Comparison of ENCODE assay signal across 17 cellular contexts in the genomic region with DNA sequence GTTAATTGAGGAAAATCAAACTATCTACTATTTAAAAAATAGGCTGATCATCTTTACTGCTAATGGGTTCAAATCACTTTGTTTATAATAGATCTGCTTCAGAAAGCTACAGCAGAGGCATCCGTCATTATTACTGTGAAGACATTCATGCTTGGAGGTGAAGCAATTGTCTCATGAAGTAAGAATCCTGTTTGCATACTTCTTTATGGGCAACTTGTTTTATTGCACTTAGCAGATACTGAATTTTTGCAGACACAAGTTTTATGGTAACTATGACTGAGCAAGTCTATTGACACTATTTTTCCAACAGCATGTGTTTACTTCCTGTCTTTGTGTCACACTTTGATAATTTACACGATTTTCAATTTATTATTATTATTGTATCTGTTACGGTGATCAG.
DNase-seq lines count a peak whose midpoint lies in the region; ATAC-seq and TF ChIP-seq lines count a peak whose summit lies in the region.
"Had no signal": no experiment of that assay in that cellular context is flagged by ENCODE, and none has a peak within 500 bp of the region (broad histone marks: within the 10 kb centered on the region; RNA-seq: fewer than 3 reads in every experiment).

No MANE protein-coding gene starts in this region.

- H3K4me1 Mint-ChIP-seq in WTC11: peaks cover 6% of the 10 kb centered on the region
- H3K4me1 Mint-ChIP-seq in natural killer cell treated with Interleukin-12 subunit alpha and Interleukin-12 subunit beta and Interleukin-15 and Interleukin-18, amount 100 ng/mL, for 72 hours (ENCODE audit: low read depth in 2 of 2): no peaks in the 10 kb centered on the region
- H3K4me1 Mint-ChIP-seq in effector memory CD8-positive, alpha-beta T cell (ENCODE audit: low read depth in 2 of 2): no peaks in the 10 kb centered on the region
- H3K4me1 Mint-ChIP-seq: CD4-positive, CD25-positive, alpha-beta regulatory T cell; CD8-positive, alpha-beta memory T cell had no signal

- no peak overlapping the region; the same call in 1 of the 2 replicates for H3K27ac Mint-ChIP-seq in WTC11
- no peak overlapping the region for H3K27ac Mint-ChIP-seq in natural killer cell treated with Interleukin-12 subunit alpha and Interleukin-12 subunit beta and Interleukin-15 and Interleukin-18, amount 100 ng/mL, for 72 hours
- H3K27ac Mint-ChIP-seq in effector memory CD8-positive, alpha-beta T cell: no peak overlapping the region
- H3K27ac Mint-ChIP-seq: CD4-positive, CD25-positive, alpha-beta regulatory T cell; CD8-positive, alpha-beta memory T cell; HFFc6 had no signal

- CTCF ChIA-PET in WTC11 (lab: Charles Lee): no interaction called here

- intact Hi-C loops in mucosa of descending colon (cut with DNase I, micrococcal nuclease): no loop called here

- H2AFZ ChIP-seq in smooth muscle cell (ENCODE audit: low read depth): no peak overlapping the region

- H3K9ac ChIP-seq in smooth muscle cell (ENCODE audit: low read depth): no peak overlapping the region

- H3K4me2 ChIP-seq in smooth muscle cell: peak overlapping the region; percentile 79

- DNase-seq in WTC11 (ENCODE audit: low spot score): no peak
- peak; percentile 44 for DNase-seq in fibroblast of villous mesenchyme (ENCODE audit: low read depth)
- no peak for DNase-seq in mucosa of descending colon
- DNase-seq in smooth muscle cell (lab: John Stamatoyannopoulos, UW; ENCODE audit: unreplicated experiment): no peak
- DNase-seq in natural killer cell treated with Interleukin-12 subunit alpha and Interleukin-12 subunit beta and Interleukin-15 and Interleukin-18, amount 100 ng/mL, for 72 hours (ENCODE audit: low spot score): no peak
- no peak for DNase-seq in NCI-H345 treated with DMSO at 0.1 percent for 48 hours (lab: John Stamatoyannopoulos, UW; ENCODE audit: unreplicated experiment)
- no peak for DNase-seq in effector memory CD8-positive, alpha-beta T cell
- DNase-seq: BE2C; C1 segment of cervical spinal cord; CD4-positive, CD25-positive, alpha-beta regulatory T cell; CD8-positive, alpha-beta memory T cell; COR-L47; GOT3; H7; HFFc6; IMR-90 had no signal

- POLR2A ChIA-PET in WTC11 (lab: Charles Lee): no interaction called here

- peaks cover 16% of the 10 kb centered on the region for H3K36me3 Mint-ChIP-seq in WTC11
- no peaks in the 10 kb centered on the region for H3K36me3 Mint-ChIP-seq in natural killer cell treated with Interleukin-12 subunit alpha and Interleukin-12 subunit beta and Interleukin-15 and Interleukin-18, amount 100 ng/mL, for 72 hours
- H3K36me3 Mint-ChIP-seq in effector memory CD8-positive, alpha-beta T cell (ENCODE audit: insufficient read depth): no peaks in the 10 kb centered on the region
- H3K36me3 Mint-ChIP-seq: CD4-positive, CD25-positive, alpha-beta regulatory T cell had no signal

- H3K4me3 ChIP-seq in fibroblast of villous mesenchyme (ENCODE audit: low read depth, low read length) (no peak overlapping the region), mucosa of descending colon (no peak overlapping the region), smooth muscle cell (peak overlapping the region; percentile 15)

- peaks cover 3% of the 10 kb centered on the region for H3F3A ChIP-seq in smooth muscle cell (ENCODE audit: low read depth)

- peak overlapping the region; percentile 49 for H3K27ac ChIP-seq in smooth muscle cell (ENCODE audit: low read depth)

- H3K36me3 ChIP-seq in mucosa of descending colon (ENCODE audit: low read depth): no peaks in the 10 kb centered on the region
- H3K36me3 ChIP-seq in smooth muscle cell (ENCODE audit: low read depth): peaks cover 3% of the 10 kb centered on the region
- H3K36me3 ChIP-seq: BE2C had no signal

- no peaks in the 10 kb centered on the region for H3K27me3 Mint-ChIP-seq in WTC11 (ENCODE audit: low read depth)
- H3K27me3 Mint-ChIP-seq in natural killer cell treated with Interleukin-12 subunit alpha and Interleukin-12 subunit beta and Interleukin-15 and Interleukin-18, amount 100 ng/mL, for 72 hours: no peaks in the 10 kb centered on the region
- no peaks in the 10 kb centered on the region for H3K27me3 Mint-ChIP-seq in effector memory CD8-positive, alpha-beta T cell
- H3K27me3 Mint-ChIP-seq: CD4-positive, CD25-positive, alpha-beta regulatory T cell; CD8-positive, alpha-beta memory T cell had no signal

- no peak for TF ChIP-seq CTCF in WTC11 (IDR thresholded peaks at IDR 0.05)
- TF ChIP-seq CTCF in fibroblast of villous mesenchyme (IDR thresholded peaks at IDR 0.05; ENCODE audit: insufficient read depth, low read depth, low read length): no peak
- no peak for TF ChIP-seq CTCF in mucosa of descending colon (IDR thresholded peaks at IDR 0.05)
- TF ChIP-seq CTCF in smooth muscle cell (IDR thresholded peaks at IDR 0.05; ENCODE audit: borderline replicate concordance, insufficient read depth, poor library complexity, severe bottlenecking): no peak

- 79% methylated on average over 3 of the region's 3 CpGs for WGBS in smooth muscle cell (ENCODE audit: low lambda C conversion rate)

- peaks cover 17% of the 10 kb centered on the region for H3K9me3 Mint-ChIP-seq in WTC11
- H3K9me3 Mint-ChIP-seq in natural killer cell treated with Interleukin-12 subunit alpha and Interleukin-12 subunit beta and Interleukin-15 and Interleukin-18, amount 100 ng/mL, for 72 hours: peaks cover 6% of the 10 kb centered on the region
- no peaks in the 10 kb centered on the region for H3K9me3 Mint-ChIP-seq in effector memory CD8-positive, alpha-beta T cell

- ATAC-seq in WTC11: no peak
- ATAC-seq in mucosa of descending colon: peak; percentile 55
- ATAC-seq in natural killer cell treated with Interleukin-12 subunit alpha and Interleukin-12 subunit beta and Interleukin-15 and Interleukin-18, amount 100 ng/mL, for 72 hours: no peak
- ATAC-seq in effector memory CD8-positive, alpha-beta T cell (replicated peaks): no peak
- ATAC-seq: HCT116 had no signal

- H3K4me1 ChIP-seq in mucosa of descending colon (ENCODE audit: low read depth) (peaks cover 3% of the 10 kb centered on the region), smooth muscle cell (ENCODE audit: low read depth) (peaks cover 7% of the 10 kb centered on the region)
- H3K4me1 ChIP-seq: BE2C had no signal

- peak overlapping the region; percentile 45; the same call in 1 of the 2 replicates for H3K4me3 Mint-ChIP-seq in WTC11
- H3K4me3 Mint-ChIP-seq in natural killer cell treated with Interleukin-12 subunit alpha and Interleukin-12 subunit beta and Interleukin-15 and Interleukin-18, amount 100 ng/mL, for 72 hours: no peak overlapping the region
- no peak overlapping the region for H3K4me3 Mint-ChIP-seq in effector memory CD8-positive, alpha-beta T cell
- H3K4me3 Mint-ChIP-seq: CD4-positive, CD25-positive, alpha-beta regulatory T cell; CD8-positive, alpha-beta memory T cell; HFFc6 had no signal

- H4K20me1 ChIP-seq in smooth muscle cell (ENCODE audit: low read depth): no peaks in the 10 kb centered on the region

- peaks cover 7% of the 10 kb centered on the region for H3K9me3 ChIP-seq in mucosa of descending colon
- no peaks in the 10 kb centered on the region for H3K9me3 ChIP-seq in smooth muscle cell (replicated peaks; ENCODE audit: low read depth)

- H3K27me3 ChIP-seq in smooth muscle cell (ENCODE audit: low read depth): no peaks in the 10 kb centered on the region
- H3K27me3 ChIP-seq: BE2C had no signal

- H3K79me2 ChIP-seq in smooth muscle cell (ENCODE audit: low read depth): no peaks in the 10 kb centered on the region

TF ChIP-seq in WTC11, 78 proteins besides CTCF, POLR2A, EP300 and RAD21 (continues in another document):
- TF ChIP-seq SMAD3 (CRISPR knock-in tag; IDR thresholded peaks at IDR 0.05; ENCODE audit: borderline replicate concordance): no peak
- TF ChIP-seq, protein P1, sequence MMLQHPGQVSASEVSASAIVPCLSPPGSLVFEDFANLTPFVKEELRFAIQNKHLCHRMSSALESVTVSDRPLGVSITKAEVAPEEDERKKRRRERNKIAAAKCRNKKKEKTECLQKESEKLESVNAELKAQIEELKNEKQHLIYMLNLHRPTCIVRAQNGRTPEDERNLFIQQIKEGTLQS (CRISPR knock-in tag; conservative IDR thresholded peaks at IDR 0.05): no peak
- TF ChIP-seq, protein P2, sequence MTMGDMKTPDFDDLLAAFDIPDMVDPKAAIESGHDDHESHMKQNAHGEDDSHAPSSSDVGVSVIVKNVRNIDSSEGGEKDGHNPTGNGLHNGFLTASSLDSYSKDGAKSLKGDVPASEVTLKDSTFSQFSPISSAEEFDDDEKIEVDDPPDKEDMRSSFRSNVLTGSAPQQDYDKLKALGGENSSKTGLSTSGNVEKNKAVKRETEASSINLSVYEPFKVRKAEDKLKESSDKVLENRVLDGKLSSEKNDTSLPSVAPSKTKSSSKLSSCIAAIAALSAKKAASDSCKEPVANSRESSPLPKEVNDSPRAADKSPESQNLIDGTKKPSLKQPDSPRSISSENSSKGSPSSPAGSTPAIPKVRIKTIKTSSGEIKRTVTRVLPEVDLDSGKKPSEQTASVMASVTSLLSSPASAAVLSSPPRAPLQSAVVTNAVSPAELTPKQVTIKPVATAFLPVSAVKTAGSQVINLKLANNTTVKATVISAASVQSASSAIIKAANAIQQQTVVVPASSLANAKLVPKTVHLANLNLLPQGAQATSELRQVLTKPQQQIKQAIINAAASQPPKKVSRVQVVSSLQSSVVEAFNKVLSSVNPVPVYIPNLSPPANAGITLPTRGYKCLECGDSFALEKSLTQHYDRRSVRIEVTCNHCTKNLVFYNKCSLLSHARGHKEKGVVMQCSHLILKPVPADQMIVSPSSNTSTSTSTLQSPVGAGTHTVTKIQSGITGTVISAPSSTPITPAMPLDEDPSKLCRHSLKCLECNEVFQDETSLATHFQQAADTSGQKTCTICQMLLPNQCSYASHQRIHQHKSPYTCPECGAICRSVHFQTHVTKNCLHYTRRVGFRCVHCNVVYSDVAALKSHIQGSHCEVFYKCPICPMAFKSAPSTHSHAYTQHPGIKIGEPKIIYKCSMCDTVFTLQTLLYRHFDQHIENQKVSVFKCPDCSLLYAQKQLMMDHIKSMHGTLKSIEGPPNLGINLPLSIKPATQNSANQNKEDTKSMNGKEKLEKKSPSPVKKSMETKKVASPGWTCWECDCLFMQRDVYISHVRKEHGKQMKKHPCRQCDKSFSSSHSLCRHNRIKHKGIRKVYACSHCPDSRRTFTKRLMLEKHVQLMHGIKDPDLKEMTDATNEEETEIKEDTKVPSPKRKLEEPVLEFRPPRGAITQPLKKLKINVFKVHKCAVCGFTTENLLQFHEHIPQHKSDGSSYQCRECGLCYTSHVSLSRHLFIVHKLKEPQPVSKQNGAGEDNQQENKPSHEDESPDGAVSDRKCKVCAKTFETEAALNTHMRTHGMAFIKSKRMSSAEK (CRISPR knock-in tag; IDR thresholded peaks at IDR 0.05; ENCODE audit: borderline replicate concordance): no peak
- TF ChIP-seq SOX15 (CRISPR knock-in tag; IDR thresholded peaks at IDR 0.05): no peak
- TF ChIP-seq IRF2 (CRISPR knock-in tag; IDR thresholded peaks at IDR 0.05; ENCODE audit: borderline replicate concordance, low read depth): no peak
